1 cellular context compared by ENCODE assay signal in the genomic region with DNA sequence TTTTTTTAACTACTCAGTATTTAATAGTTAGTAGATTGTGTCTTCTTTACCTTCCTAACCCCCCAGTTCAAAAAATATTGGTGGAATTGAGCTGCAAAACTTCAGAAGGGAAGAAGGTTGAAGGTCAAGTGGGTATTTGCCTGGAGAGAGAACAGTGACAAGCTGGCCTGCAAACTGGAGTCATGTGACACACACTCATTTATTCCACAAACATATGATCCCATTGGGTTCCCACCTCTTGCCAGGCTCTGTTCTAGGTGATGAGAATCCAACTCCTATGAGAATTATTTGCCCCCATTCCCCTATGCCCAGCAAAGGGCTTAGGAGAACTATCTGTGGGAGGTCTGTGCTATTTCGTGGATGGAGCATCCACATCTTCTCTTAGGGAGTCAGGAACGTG.
TF ChIP-seq lines count a peak whose summit lies in the region.

No MANE protein-coding gene starts in this region.

TF ChIP-seq in HEK293, 187 proteins besides CTCF, POLR2A, EP300 and RAD21:
- TF ChIP-seq, protein P1, sequence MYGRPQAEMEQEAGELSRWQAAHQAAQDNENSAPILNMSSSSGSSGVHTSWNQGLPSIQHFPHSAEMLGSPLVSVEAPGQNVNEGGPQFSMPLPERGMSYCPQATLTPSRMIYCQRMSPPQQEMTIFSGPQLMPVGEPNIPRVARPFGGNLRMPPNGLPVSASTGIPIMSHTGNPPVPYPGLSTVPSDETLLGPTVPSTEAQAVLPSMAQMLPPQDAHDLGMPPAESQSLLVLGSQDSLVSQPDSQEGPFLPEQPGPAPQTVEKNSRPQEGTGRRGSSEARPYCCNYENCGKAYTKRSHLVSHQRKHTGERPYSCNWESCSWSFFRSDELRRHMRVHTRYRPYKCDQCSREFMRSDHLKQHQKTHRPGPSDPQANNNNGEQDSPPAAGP (tag by site-specific recombination; IDR thresholded peaks at IDR 0.05) = no peak
- TF ChIP-seq ZNF335 (tag by site-specific recombination; conservative IDR thresholded peaks at IDR 0.05) (peak; percentile 42; the same call in 1 of the 2 replicates), ZXDB (tag by site-specific recombination; IDR thresholded peaks at IDR 0.05) (no peak)
